In the genomic region with DNA sequence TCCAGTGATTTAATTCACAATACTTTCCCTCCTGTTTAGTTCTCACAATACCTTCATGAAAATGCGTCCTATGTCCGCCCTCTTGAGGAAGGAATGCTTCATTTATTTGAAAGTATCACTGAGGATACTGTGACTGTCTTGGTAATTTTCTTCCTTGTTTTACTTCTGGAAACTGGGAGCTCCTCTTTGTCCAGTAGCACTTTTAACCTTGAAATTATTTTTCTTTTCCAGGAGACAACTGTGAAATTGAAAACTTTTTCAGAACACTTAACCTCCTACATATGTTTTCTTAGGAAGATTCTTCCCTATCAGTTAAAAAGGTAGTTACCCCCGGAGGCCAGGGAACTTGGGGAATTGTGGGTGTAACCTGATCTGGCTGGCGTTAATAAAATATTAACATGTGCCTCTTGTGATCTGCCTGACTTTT, we compare ENCODE assay signal across 8 cellular contexts. TPM values are rescaled to one million over a fixed set of nuclear protein-coding genes. Genes with fewer than 3 reads are reported as not detected.
DNase-seq lines count a peak whose midpoint lies in the region; ATAC-seq and TF ChIP-seq lines count a peak whose summit lies in the region.

No MANE protein-coding gene starts in this region.

- no peaks in the 10 kb centered on the region for H3K4me1 Mint-ChIP-seq in activated CD8-positive, alpha-beta T cell treated with anti-CD3 and anti-CD28 coated beads, Interleukin-2, amount 10 ng/mL, durations not matched to agents 7 days and 5 days (ENCODE audit: low read depth)

- no peaks in the 10 kb centered on the region for H4K20me1 ChIP-seq in fibroblast of lung (ENCODE audit: control insufficient read depth, extremely low read depth, insufficient read depth, low read length)

- H3K27ac Mint-ChIP-seq in activated CD8-positive, alpha-beta T cell treated with anti-CD3 and anti-CD28 coated beads, Interleukin-2, amount 10 ng/mL, durations not matched to agents 7 days and 5 days: no peak overlapping the region

- H3K9me3 ChIP-seq in fibroblast of lung (ENCODE audit: control insufficient read depth, insufficient read depth, low read depth, low read length): no peaks in the 10 kb centered on the region

- DNase-seq in H7 (peak; percentile 34), OCI-M1 (lab: John Stamatoyannopoulos, UW) (peak; percentile 26), fibroblast of lung (ENCODE audit: low read depth in 2 of 2) (peak; percentile 60 to 76), non-pigmented ciliary epithelial cell (ENCODE audit: low read depth) (peak; percentile 31), middle frontal gyrus (ENCODE audit: extremely low spot score, low spot score) (no peak), NCI-H1048 (lab: John Stamatoyannopoulos, UW) (no peak)
- no peak for DNase-seq in activated CD8-positive, alpha-beta T cell treated with anti-CD3 and anti-CD28 coated beads, Interleukin-2, amount 10 ng/mL, durations not matched to agents 7 days and 5 days

- no peak for ATAC-seq in HG03521 (IDR thresholded peaks at IDR 0.05; ENCODE audit: unreplicated experiment)
- ATAC-seq in activated CD8-positive, alpha-beta T cell treated with anti-CD3 and anti-CD28 coated beads, Interleukin-2, amount 10 ng/mL, durations not matched to agents 7 days and 5 days: no peak

- H3K27me3 ChIP-seq in H7 (ENCODE audit: control insufficient read depth, insufficient read depth, low read length) (no peaks in the 10 kb centered on the region), fibroblast of lung (ENCODE audit: control insufficient read depth, insufficient read depth, low read length) (no peaks in the 10 kb centered on the region)

- H3K36me3 Mint-ChIP-seq in activated CD8-positive, alpha-beta T cell treated with anti-CD3 and anti-CD28 coated beads, Interleukin-2, amount 10 ng/mL, durations not matched to agents 7 days and 5 days (ENCODE audit: low read depth): peaks cover 52% of the 10 kb centered on the region

- H3K36me3 ChIP-seq in H7 (replicated peaks; ENCODE audit: control insufficient read depth, insufficient read depth, low read length) (peaks cover 5% of the 10 kb centered on the region), fibroblast of lung (ENCODE audit: control insufficient read depth, insufficient read depth, low read length) (peaks cover 2% of the 10 kb centered on the region)

- no peaks in the 10 kb centered on the region for H3K27me3 Mint-ChIP-seq in activated CD8-positive, alpha-beta T cell treated with anti-CD3 and anti-CD28 coated beads, Interleukin-2, amount 10 ng/mL, durations not matched to agents 7 days and 5 days (ENCODE audit: low read depth)

- no peak overlapping the region for H3K4me3 Mint-ChIP-seq in activated CD8-positive, alpha-beta T cell treated with anti-CD3 and anti-CD28 coated beads, Interleukin-2, amount 10 ng/mL, durations not matched to agents 7 days and 5 days

- no peak overlapping the region for H3K27ac ChIP-seq in fibroblast of lung (ENCODE audit: insufficient read depth, low read length)

- H3K4me2 ChIP-seq in fibroblast of lung (ENCODE audit: extremely low read depth, insufficient read depth, low read length): no peak overlapping the region

- peaks cover 2% of the 10 kb centered on the region for H3K4me1 ChIP-seq in fibroblast of lung (ENCODE audit: control insufficient read depth, extremely low read depth, insufficient read depth, low read length)

- H3K79me2 ChIP-seq in fibroblast of lung (ENCODE audit: control insufficient read depth, insufficient read depth, low read length): no peaks in the 10 kb centered on the region

- CTCF ChIA-PET in activated CD8-positive, alpha-beta T cell treated with anti-CD3 and anti-CD28 coated beads, Interleukin-2, amount 10 ng/mL, durations not matched to agents 7 days and 5 days (lab: Charles Lee): no interaction called here

- no peaks in the 10 kb centered on the region for H3K9me3 Mint-ChIP-seq in activated CD8-positive, alpha-beta T cell treated with anti-CD3 and anti-CD28 coated beads, Interleukin-2, amount 10 ng/mL, durations not matched to agents 7 days and 5 days (ENCODE audit: insufficient read depth)

- H3K4me3 ChIP-seq in H7 (ENCODE audit: insufficient read depth, low read depth, low read length): no peak overlapping the region
- no peak overlapping the region for H3K4me3 ChIP-seq in fibroblast of lung (replicated peaks in 1 of 4; ENCODE audit: control extremely low read depth in 1 of 4, insufficient read depth in 1 of 4, low read depth in 3 of 4, low read length in 4 of 4)

- TF ChIP-seq CTCF in fibroblast of lung (conservative IDR thresholded peaks at IDR 0.05 in 1 of 2, IDR thresholded peaks at IDR 0.05 in 1 of 2; ENCODE audit: low read depth in 1 of 2, low read length in 2 of 2): peak; percentile 51 to 60

- POLR2A ChIA-PET in activated CD8-positive, alpha-beta T cell treated with anti-CD3 and anti-CD28 coated beads, Interleukin-2, amount 10 ng/mL, durations not matched to agents 7 days and 5 days (lab: Charles Lee): no interaction called here

- H3K9ac ChIP-seq in fibroblast of lung (ENCODE audit: insufficient read depth, low read length): no peak overlapping the region

- no peak overlapping the region for H2AFZ ChIP-seq in fibroblast of lung (ENCODE audit: low read length)

RNA-seq across cellular contexts. Expression of gene PPP1R21, which starts 30.5 kb away (rescaled TPM):
- 21.7 and 22.1 TPM in 2 replicates for total RNA-seq in H7 (2014; rRNA removed; shearing (Covaris generic))
- 21.3 and 28.9 TPM in 2 replicates for total RNA-seq in fibroblast of lung
- polyA plus RNA-seq in fibroblast of lung: 19.0 and 19.2 TPM in 2 replicates
- polyA plus RNA-seq in fibroblast of lung (2012): 14.4 and 15.6 TPM in 2 replicates
- polyA minus RNA-seq in fibroblast of lung (ENCODE audit: low replicate concordance): 2.9 and 7.2 TPM in 2 replicates
- total RNA-seq in activated CD8-positive, alpha-beta T cell treated with anti-CD3 and anti-CD28 coated beads, Interleukin-2, amount 10 ng/mL, durations not matched to agents 7 days and 5 days: 10 to 100 TPM; 43.8 to 49.5 TPM

RNA-seq across cellular contexts. Expression of gene STON1, which starts 58.9 kb away (rescaled TPM):
- total RNA-seq in H7 (2014; rRNA removed; shearing (Covaris generic)): 5.1 and 9.0 TPM in 2 replicates
- total RNA-seq in fibroblast of lung: 12.1 and 16.7 TPM in 2 replicates
- polyA plus RNA-seq in fibroblast of lung: 5.5 and 11.3 TPM in 2 replicates
- 3.3 and 6.4 TPM in 2 replicates for polyA plus RNA-seq in fibroblast of lung (2012)
- 2.5 and 3.4 TPM in 2 replicates for polyA minus RNA-seq in fibroblast of lung (ENCODE audit: low replicate concordance)
- 1 to 10 TPM; 1.6 to 1.9 TPM for total RNA-seq in activated CD8-positive, alpha-beta T cell treated with anti-CD3 and anti-CD28 coated beads, Interleukin-2, amount 10 ng/mL, durations not matched to agents 7 days and 5 days

Comparison
In these comparisons a context has a peak if more than half of its experiments do, and no peak if none do; other contexts are left out.
1. DNase-seq: peak in H7 (single experiment), OCI-M1 (single experiment), fibroblast of lung (2 of 2) and non-pigmented ciliary epithelial cell (single experiment); none in middle frontal gyrus (single experiment), NCI-H1048 (single experiment) and activated CD8-positive, alpha-beta T cell treated with anti-CD3 and anti-CD28 coated beads, Interleukin-2, amount 10 ng/mL, durations not matched to agents 7 days and 5 days (single experiment).